ENCODE assay signal across 16 cellular contexts in genomic region chr3:22671848-22672247, GRCh38.
DNase-seq lines count a peak whose midpoint lies in the region; ATAC-seq and TF ChIP-seq lines count a peak whose summit lies in the region.
"Had no signal": no experiment of that assay in that cellular context is flagged by ENCODE, and none has a peak within 500 bp of the region (broad histone marks: within the 10 kb centered on the region; RNA-seq: fewer than 3 reads in every experiment).

No MANE protein-coding gene starts in this region.

- ATAC-seq in PC-3 = peak; percentile 35; the same call in 1 of the 2 replicates
- ATAC-seq in HG03565 (IDR thresholded peaks at IDR 0.05; ENCODE audit: unreplicated experiment) = no peak

- H3K27me3 Mint-ChIP-seq in activated CD4-positive, alpha-beta T cell treated with anti-CD3 and anti-CD28 coated beads, Interleukin-2, amount 10 ng/mL, durations not matched to agents 7 days and 5 days = no peaks in the 10 kb centered on the region
- H3K27me3 Mint-ChIP-seq: CD4-positive, CD25-positive, alpha-beta regulatory T cell; IgD-negative memory B cell had no signal

- H2AFZ ChIP-seq in Loucy (ENCODE audit: low read length) = no peak overlapping the region; the same call in 1 of the 2 replicates
- H2AFZ ChIP-seq in PC-3 (ENCODE audit: low read length) = no peak overlapping the region

- BruUV-seq in PC-3 (replicated peaks; lab: Mats Ljungman, UMichigan) = no TSS peak

- DNase-seq in DMS 273 (lab: John Stamatoyannopoulos, UW; ENCODE audit: unreplicated experiment) = peak; percentile 6
- DNase-seq in DMS 273 treated with DMSO at 0.1 percent for 48 hours (lab: John Stamatoyannopoulos, UW) = no peak
- DNase-seq in PC-3 = peak; percentile 33
- peak; percentile 1 for DNase-seq in choroid plexus epithelial cell (ENCODE audit: low read depth)
- no peak for DNase-seq in activated gamma-delta T cell treated with Interleukin-2 at 50 U/mL for 16 hours
- DNase-seq in activated CD4-positive, alpha-beta T cell treated with anti-CD3 and anti-CD28 coated beads, Interleukin-2, amount 10 ng/mL, durations not matched to agents 7 days and 5 days = no peak
- DNase-seq: CD4-positive, CD25-positive, alpha-beta regulatory T cell; DMS53; GF-D8; GOT3; H9 had no signal

- no peak overlapping the region for H3K4me3 ChIP-seq in Loucy (ENCODE audit: low read length, poor library complexity, severe bottlenecking)
- no peak overlapping the region for H3K4me3 ChIP-seq in PC-3 (ENCODE audit: low read length)
- no peak overlapping the region for H3K4me3 ChIP-seq in choroid plexus epithelial cell (ENCODE audit: low read depth, low read length)
- H3K4me3 ChIP-seq: BLaER1 had no signal

- no peaks in the 10 kb centered on the region for H3K36me3 Mint-ChIP-seq in activated CD4-positive, alpha-beta T cell treated with anti-CD3 and anti-CD28 coated beads, Interleukin-2, amount 10 ng/mL, durations not matched to agents 7 days and 5 days (ENCODE audit: low read depth)
- H3K36me3 Mint-ChIP-seq: CD4-positive, CD25-positive, alpha-beta regulatory T cell; IgD-negative memory B cell had no signal

- H3K4me1 ChIP-seq in Loucy (ENCODE audit: insufficient read depth, low read length, poor library complexity, severe bottlenecking) = no peaks in the 10 kb centered on the region
- H3K4me1 ChIP-seq in PC-3 (ENCODE audit: insufficient read depth, low read length) = no peaks in the 10 kb centered on the region
- H3K4me1 ChIP-seq: BLaER1 had no signal

- POLR2A ChIA-PET in PC-3 (lab: Charles Lee; ENCODE audit: unreplicated experiment) = interaction anchor here (0.7 kb wide), 1 partner anchor 823 kb away, joined by 3 read pairs; no protein-coding TSS in a partner anchor
- POLR2A ChIA-PET in activated CD4-positive, alpha-beta T cell treated with anti-CD3 and anti-CD28 coated beads, Interleukin-2, amount 10 ng/mL, durations not matched to agents 7 days and 5 days (lab: Charles Lee) = no interaction called here

- H3K9ac ChIP-seq in Loucy (ENCODE audit: low read depth, low read length, poor library complexity, severe bottlenecking) (no peak overlapping the region), PC-3 (ENCODE audit: low read length) (no peak overlapping the region)
- H3K9ac ChIP-seq: BLaER1 had no signal

- CTCF ChIA-PET in PC-3 (lab: Charles Lee) = interaction anchor here (0.6 kb wide), 1 partner anchor 130 kb away, joined by 3 read pairs; no protein-coding TSS in a partner anchor
- CTCF ChIA-PET in activated CD4-positive, alpha-beta T cell treated with anti-CD3 and anti-CD28 coated beads, Interleukin-2, amount 10 ng/mL, durations not matched to agents 7 days and 5 days (lab: Charles Lee) = no interaction called here

- no peaks in the 10 kb centered on the region for H3K79me2 ChIP-seq in Loucy (ENCODE audit: insufficient read depth, low read length)
- no peaks in the 10 kb centered on the region for H3K79me2 ChIP-seq in PC-3 (ENCODE audit: low read length)

- H3F3A ChIP-seq in Loucy (ENCODE audit: low read depth) = no peaks in the 10 kb centered on the region
- no peaks in the 10 kb centered on the region for H3F3A ChIP-seq in PC-3 (ENCODE audit: low read length, unreplicated experiment)

- H3K27ac Mint-ChIP-seq in activated CD4-positive, alpha-beta T cell treated with anti-CD3 and anti-CD28 coated beads, Interleukin-2, amount 10 ng/mL, durations not matched to agents 7 days and 5 days = no peak overlapping the region
- H3K27ac Mint-ChIP-seq: CD4-positive, CD25-positive, alpha-beta regulatory T cell; H9; IgD-negative memory B cell had no signal

- H3K36me3 ChIP-seq in Loucy (ENCODE audit: insufficient read depth, low read length) (no peaks in the 10 kb centered on the region), PC-3 (ENCODE audit: low read depth, low read length) (no peaks in the 10 kb centered on the region)
- H3K36me3 ChIP-seq: BLaER1 had no signal

- H3K27me3 ChIP-seq in Loucy (ENCODE audit: insufficient read depth, low read length, poor library complexity, severe bottlenecking) (no peaks in the 10 kb centered on the region), PC-3 (ENCODE audit: low read length) (no peaks in the 10 kb centered on the region)
- H3K27me3 ChIP-seq: BLaER1 had no signal

- no peaks in the 10 kb centered on the region for H3K4me1 Mint-ChIP-seq in activated CD4-positive, alpha-beta T cell treated with anti-CD3 and anti-CD28 coated beads, Interleukin-2, amount 10 ng/mL, durations not matched to agents 7 days and 5 days
- H3K4me1 Mint-ChIP-seq: CD4-positive, CD25-positive, alpha-beta regulatory T cell; H9; IgD-negative memory B cell had no signal

- H3K9me2 ChIP-seq in Loucy (replicated peaks; ENCODE audit: low read depth, low read length) (no peaks in the 10 kb centered on the region), PC-3 (replicated peaks; ENCODE audit: low read length) (no peaks in the 10 kb centered on the region)

- H3K4me3 Mint-ChIP-seq in activated CD4-positive, alpha-beta T cell treated with anti-CD3 and anti-CD28 coated beads, Interleukin-2, amount 10 ng/mL, durations not matched to agents 7 days and 5 days = no peak overlapping the region
- H3K4me3 Mint-ChIP-seq: CD4-positive, CD25-positive, alpha-beta regulatory T cell; H9; IgD-negative memory B cell had no signal

- H3K9me3 Mint-ChIP-seq in activated CD4-positive, alpha-beta T cell treated with anti-CD3 and anti-CD28 coated beads, Interleukin-2, amount 10 ng/mL, durations not matched to agents 7 days and 5 days = no peaks in the 10 kb centered on the region
- H3K9me3 Mint-ChIP-seq: H9 had no signal

- no peak overlapping the region for H3K27ac ChIP-seq in PC-3 (ENCODE audit: low read length)
- H3K27ac ChIP-seq: 22Rv1, BLaER1 had no signal

- H4K20me1 ChIP-seq in Loucy (ENCODE audit: insufficient read depth, low read length, poor library complexity, severe bottlenecking) (no peaks in the 10 kb centered on the region), PC-3 (ENCODE audit: low read length) (no peaks in the 10 kb centered on the region)
- H4K20me1 ChIP-seq: BLaER1 had no signal

- intact Hi-C loops in PC-3 (cut with micrococcal nuclease) = loop anchor here (1.0 to 5.0 kb wide), 3 partner anchors 108 to 585 kb away; no protein-coding TSS in a partner anchor

- TF ChIP-seq CTCF in Loucy (conservative IDR thresholded peaks at IDR 0.05; ENCODE audit: low read length) = peak; percentile 63
- TF ChIP-seq CTCF in PC-3 (conservative IDR thresholded peaks at IDR 0.05; ENCODE audit: low read depth, low read length) = peak; percentile 65
- TF ChIP-seq CTCF in choroid plexus epithelial cell (conservative IDR thresholded peaks at IDR 0.05; ENCODE audit: low read depth, low read length) = no peak

- H3K9me3 ChIP-seq in Loucy (ENCODE audit: insufficient read depth, low read depth, low read length) = no peaks in the 10 kb centered on the region
- H3K9me3 ChIP-seq in PC-3 (ENCODE audit: low read length) = no peaks in the 10 kb centered on the region
- H3K9me3 ChIP-seq: BLaER1 had no signal

- H3K4me2 ChIP-seq in Loucy (ENCODE audit: low read depth, low read length, poor library complexity, severe bottlenecking) (no peak overlapping the region), PC-3 (ENCODE audit: low read length) (no peak overlapping the region)
- H3K4me2 ChIP-seq: BLaER1 had no signal

Comparison
In these comparisons a context has a peak if more than half of its experiments do, and no peak if none do; other contexts are left out.
1. DNase-seq: peak in DMS 273 (single experiment), PC-3 (single experiment) and choroid plexus epithelial cell (single experiment); none in DMS 273 treated with DMSO at 0.1 percent for 48 hours (single experiment), activated gamma-delta T cell treated with Interleukin-2 at 50 U/mL for 16 hours (single experiment) and activated CD4-positive, alpha-beta T cell treated with anti-CD3 and anti-CD28 coated beads, Interleukin-2, amount 10 ng/mL, durations not matched to agents 7 days and 5 days (single experiment).